Comparison of ENCODE assay signal across 10 cellular contexts in the genomic region with DNA sequence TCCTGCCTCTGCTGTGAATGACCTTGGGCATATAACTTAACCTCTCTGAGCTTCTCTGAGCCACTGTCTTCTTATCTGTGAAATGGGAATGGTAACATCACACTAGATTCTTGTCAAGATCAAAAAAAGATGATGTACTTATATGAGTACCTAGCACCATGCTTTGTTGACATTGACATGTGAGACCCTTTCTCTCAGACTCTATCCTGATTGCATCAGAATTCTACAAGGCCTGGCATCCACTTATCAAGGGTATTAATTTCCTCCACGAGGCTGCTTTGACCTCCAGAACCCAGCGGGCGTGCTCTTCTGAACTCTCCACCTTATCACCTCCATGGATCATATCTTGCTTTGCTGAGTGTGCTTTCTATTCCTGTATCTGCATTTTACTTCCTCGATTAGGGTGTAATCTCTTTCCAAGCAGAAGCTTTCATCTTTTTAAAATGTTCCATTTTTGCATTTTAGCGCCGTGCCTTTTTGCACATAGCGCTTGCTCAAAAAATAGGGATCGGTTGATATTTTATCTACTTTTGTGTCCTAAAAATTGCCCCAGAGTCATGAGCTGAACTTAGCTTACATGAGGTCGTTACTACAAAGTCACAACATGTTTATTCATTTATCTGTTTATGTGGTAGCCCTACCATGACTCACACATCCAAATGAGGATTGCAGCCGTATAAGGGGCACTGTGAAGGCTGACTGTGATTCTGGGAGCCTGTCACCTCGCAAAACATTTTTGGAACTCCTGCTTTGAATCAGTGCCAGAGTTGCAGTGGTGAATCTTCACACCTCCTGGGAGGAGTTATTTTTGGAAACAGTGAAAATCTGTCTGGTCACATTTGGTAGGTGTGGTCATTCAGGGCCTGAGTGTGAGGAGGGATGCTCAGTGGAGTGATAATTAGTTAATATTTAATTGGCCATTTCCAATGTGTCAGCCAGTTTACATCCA.
DNase-seq lines count a peak whose midpoint lies in the region; ATAC-seq and TF ChIP-seq lines count a peak whose summit lies in the region.
"Had no signal": no experiment of that assay in that cellular context is flagged by ENCODE, and none has a peak within 500 bp of the region (broad histone marks: within the 10 kb centered on the region; RNA-seq: fewer than 3 reads in every experiment).

No MANE protein-coding gene starts in this region.

- peak; percentile 48 for DNase-seq in iris pigment epithelial cell (ENCODE audit: low read depth)
- no peak for DNase-seq in LoVo (ENCODE audit: low spot score)
- DNase-seq in OCI-LY7 (ENCODE audit: low spot score) = no peak
- no peak for DNase-seq in brain microvascular endothelial cell
- DNase-seq: dermis blood vessel endothelial cell, NCI-H187 treated with DMSO at 0.1 percent for 48 hours had no signal

- peak overlapping the region in 4 of 11 experiments; percentile 32 to 56 (median 40); a peak in 3 of 22 replicates for H3K27ac ChIP-seq in BLaER1 treated with 17β-estradiol and CSF1 and Interleukin-3, amounts not matched to agents 10 nM and 100 nM
- H3K27ac ChIP-seq in OCI-LY7 (ENCODE audit: low read depth, low read length, poor library complexity, severe bottlenecking) (no peak overlapping the region), brain microvascular endothelial cell (no peak overlapping the region)

- CTCF ChIA-PET in OCI-LY7 (lab: Charles Lee; ENCODE audit: unreplicated experiment) = interaction anchor here (0.5 to 1.1 kb wide), 2 partner anchors 68 to 130 kb away, joined by 3 read pairs; no protein-coding TSS in a partner anchor

- no peaks in the 10 kb centered on the region for H3K36me3 ChIP-seq in BLaER1 treated with 17β-estradiol and CSF1 and Interleukin-3, amounts not matched to agents 10 nM and 100 nM
- H3K36me3 ChIP-seq in OCI-LY7 (ENCODE audit: insufficient read depth, low read length) (no peaks in the 10 kb centered on the region), brain microvascular endothelial cell (replicated peaks) (no peaks in the 10 kb centered on the region)

- in situ Hi-C loops in brain microvascular endothelial cell (cut with HindIII; ENCODE audit: low pct_ligation_motif_present, low sequenced_read_pairs) = loop anchor here (25.0 kb wide), 2 partner anchors 264 to 639 kb away; a partner anchor contains a TSS

- no peaks in the 10 kb centered on the region for H3K9me2 ChIP-seq in OCI-LY7 (ENCODE audit: insufficient read depth, low read length)

- TF ChIP-seq CTCF in OCI-LY7 (conservative IDR thresholded peaks at IDR 0.05; ENCODE audit: low read length) = no peak
- no peak for TF ChIP-seq CTCF in brain microvascular endothelial cell (IDR thresholded peaks at IDR 0.05; ENCODE audit: low read depth, low read length, missing control alignments)

- no TSS peak for BruUV-seq in OCI-LY7 (replicated peaks; lab: Mats Ljungman, UMichigan)

- intact Hi-C loops in OCI-LY7 (cut with micrococcal nuclease; ENCODE audit: unreplicated experiment) = no loop called here

- no peaks in the 10 kb centered on the region; a peak in 1 of 22 replicates for H3K27me3 ChIP-seq in BLaER1 treated with 17β-estradiol and CSF1 and Interleukin-3, amounts not matched to agents 10 nM and 100 nM
- H3K27me3 ChIP-seq in brain microvascular endothelial cell (replicated peaks) = no peaks in the 10 kb centered on the region

- POLR2A ChIA-PET in OCI-LY7 (lab: Charles Lee) = interaction anchor here (1.0 kb wide), 1 partner anchor 648 kb away, joined by 3 read pairs; no protein-coding TSS in a partner anchor

- peak overlapping the region; percentile 68 to 88 (median 82) for H3K4me2 ChIP-seq in BLaER1 treated with 17β-estradiol and CSF1 and Interleukin-3, amounts not matched to agents 10 nM and 100 nM
- no peak overlapping the region for H3K4me2 ChIP-seq in OCI-LY7 (ENCODE audit: low read length)

- H3K4me1 ChIP-seq in BLaER1 treated with 17β-estradiol and CSF1 and Interleukin-3, amounts not matched to agents 10 nM and 100 nM = peaks cover 46 to 61% (median 58%) of the 10 kb centered on the region in 10 experiments
- peaks cover 21% of the 10 kb centered on the region for H3K4me1 ChIP-seq in OCI-LY7 (ENCODE audit: insufficient read depth, low read length, poor library complexity, severe bottlenecking)

- peak; percentile 36 for ATAC-seq in GM21423 (IDR thresholded peaks at IDR 0.05; ENCODE audit: unreplicated experiment)
- ATAC-seq in SK-N-SH treated with all-trans-retinoic acid at 6 μM for 48 hours = peak; percentile 33; the same call in 1 of the 3 replicates
- no peak for ATAC-seq in GM18519 (IDR thresholded peaks at IDR 0.05; ENCODE audit: low FRiP score, unreplicated experiment)

- H2AFZ ChIP-seq in OCI-LY7 (ENCODE audit: low read length) = no peak overlapping the region

- H3K9me3 ChIP-seq in BLaER1 treated with 17β-estradiol and CSF1 and Interleukin-3, amounts not matched to agents 10 nM and 100 nM (replicated peaks in 1 of 11) = peaks cover 0 to 17% (median 7%) of the 10 kb centered on the region in 11 experiments; a peak in 10 of 22 replicates
- no peaks in the 10 kb centered on the region for H3K9me3 ChIP-seq in OCI-LY7 (ENCODE audit: low read length)

- peak overlapping the region in 2 of 11 experiments; percentile 24 to 44; a peak in 2 of 22 replicates for H3K9ac ChIP-seq in BLaER1 treated with 17β-estradiol and CSF1 and Interleukin-3, amounts not matched to agents 10 nM and 100 nM

- no peaks in the 10 kb centered on the region for H3K79me2 ChIP-seq in OCI-LY7 (ENCODE audit: insufficient read depth, low read depth, low read length)

- H3K4me3 ChIP-seq in BLaER1 treated with 17β-estradiol and CSF1 and Interleukin-3, amounts not matched to agents 10 nM and 100 nM = no peak overlapping the region
- H3K4me3 ChIP-seq in OCI-LY7 (ENCODE audit: low read depth, low read length, poor library complexity, severe bottlenecking) = no peak overlapping the region
- no peak overlapping the region for H3K4me3 ChIP-seq in brain microvascular endothelial cell (ENCODE audit: low read depth, low read length)

- H4K20me1 ChIP-seq in BLaER1 treated with 17β-estradiol and CSF1 and Interleukin-3, amounts not matched to agents 10 nM and 100 nM = no peaks in the 10 kb centered on the region; a peak in 1 of 22 replicates
- H4K20me1 ChIP-seq in OCI-LY7 (ENCODE audit: insufficient read depth, low read length) = no peaks in the 10 kb centered on the region

TF ChIP-seq in SK-N-SH treated with all-trans-retinoic acid at 6 μM for 48 hours, 23 proteins besides CTCF, POLR2A, EP300 and RAD21:
- no peak for TF ChIP-seq ESRRG (CRISPR knock-in tag; IDR thresholded peaks at IDR 0.05)
- TF ChIP-seq ZNF70 (CRISPR knock-in tag; IDR thresholded peaks at IDR 0.05) = peak; percentile 66; the same call in 1 of the 2 replicates
- TF ChIP-seq, protein P1, sequence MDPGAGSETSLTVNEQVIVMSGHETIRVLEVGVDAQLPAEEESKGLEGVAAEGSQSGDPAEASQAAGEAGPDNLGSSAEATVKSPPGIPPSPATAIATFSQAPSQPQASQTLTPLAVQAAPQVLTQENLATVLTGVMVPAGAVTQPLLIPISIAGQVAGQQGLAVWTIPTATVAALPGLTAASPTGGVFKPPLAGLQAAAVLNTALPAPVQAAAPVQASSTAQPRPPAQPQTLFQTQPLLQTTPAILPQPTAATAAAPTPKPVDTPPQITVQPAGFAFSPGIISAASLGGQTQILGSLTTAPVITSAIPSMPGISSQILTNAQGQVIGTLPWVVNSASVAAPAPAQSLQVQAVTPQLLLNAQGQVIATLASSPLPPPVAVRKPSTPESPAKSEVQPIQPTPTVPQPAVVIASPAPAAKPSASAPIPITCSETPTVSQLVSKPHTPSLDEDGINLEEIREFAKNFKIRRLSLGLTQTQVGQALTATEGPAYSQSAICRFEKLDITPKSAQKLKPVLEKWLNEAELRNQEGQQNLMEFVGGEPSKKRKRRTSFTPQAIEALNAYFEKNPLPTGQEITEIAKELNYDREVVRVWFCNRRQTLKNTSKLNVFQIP (CRISPR knock-in tag; IDR thresholded peaks at IDR 0.05; ENCODE audit: borderline replicate concordance, low read depth) = no peak
- no peak for TF ChIP-seq ZC3H10 (CRISPR knock-in tag; IDR thresholded peaks at IDR 0.05)
- peak; percentile 48; the same call in 1 of the 2 replicates for TF ChIP-seq TCF4 (CRISPR knock-in tag; IDR thresholded peaks at IDR 0.05; ENCODE audit: borderline replicate concordance)
- TF ChIP-seq ZFP30 (CRISPR knock-in tag; IDR thresholded peaks at IDR 0.05) = no peak
